8 cellular contexts compared by ENCODE assay signal in genomic region chr6:70547313-70547712, GRCh38. TPM values are rescaled to one million over a fixed set of nuclear protein-coding genes. Genes with fewer than 3 reads are reported as not detected.
DNase-seq lines count a peak whose midpoint lies in the region; ATAC-seq and TF ChIP-seq lines count a peak whose summit lies in the region.

No MANE protein-coding gene starts in this region.

- H3K4me1 Mint-ChIP-seq in activated T-cell treated with anti-CD3 and anti-CD28 coated beads, Interleukin-2, amount 50 U/mL, for 24 hours (ENCODE audit: low read depth), result no peaks in the 10 kb centered on the region

- no peaks in the 10 kb centered on the region for H3K9me3 ChIP-seq in upper lobe of left lung

- DNase-seq in ACHN (peak; percentile 24), H4 (ENCODE audit: low spot score) (peak; percentile 11), SW480 (ENCODE audit: low spot score) (peak; percentile 2), left cardiac atrium (no peak), upper lobe of left lung (no peak), NCI-H1092 (lab: John Stamatoyannopoulos, UW) (no peak)
- DNase-seq in activated T-cell treated with anti-CD3 and anti-CD28 coated beads, Interleukin-2, amount 50 U/mL, for 24 hours, result no peak

- H3K27ac Mint-ChIP-seq in activated T-cell treated with anti-CD3 and anti-CD28 coated beads, Interleukin-2, amount 50 U/mL, for 24 hours, result no peak overlapping the region

- TF ChIP-seq POLR2A in upper lobe of left lung (IDR thresholded peaks at IDR 0.05), result no peak

- peak; percentile 67 to 82 for ATAC-seq in left cardiac atrium
- ATAC-seq in upper lobe of left lung (ENCODE audit: low FRiP score in 2 of 2), result no peak
- ATAC-seq in GM21619 (IDR thresholded peaks at IDR 0.05; ENCODE audit: unreplicated experiment), result no peak

- no peaks in the 10 kb centered on the region for H3K9me3 Mint-ChIP-seq in activated T-cell treated with anti-CD3 and anti-CD28 coated beads, Interleukin-2, amount 50 U/mL, for 24 hours

- H3K36me3 ChIP-seq in upper lobe of left lung, result peaks cover 0 to 3% (median 0%) of the 10 kb centered on the region in 4 donors

- no peaks in the 10 kb centered on the region for H3K4me1 ChIP-seq in upper lobe of left lung

- H3K4me3 ChIP-seq in upper lobe of left lung, result no peak overlapping the region

- in situ Hi-C loops in ACHN (cut with HindIII; ENCODE audit: low pct_ligation_motif_present, low pct_unique_long_range_greater_than_20kb, low sequenced_read_pairs), result no loop called here

- no peak for TF ChIP-seq EP300 in upper lobe of left lung (IDR thresholded peaks at IDR 0.05)

- H3K27me3 Mint-ChIP-seq in activated T-cell treated with anti-CD3 and anti-CD28 coated beads, Interleukin-2, amount 50 U/mL, for 24 hours, result no peaks in the 10 kb centered on the region

- TF ChIP-seq CTCF in upper lobe of left lung (IDR thresholded peaks at IDR 0.05), result peak in 2 of 6 experiments; percentile 10 to 22

- no peaks in the 10 kb centered on the region for H3K36me3 Mint-ChIP-seq in activated T-cell treated with anti-CD3 and anti-CD28 coated beads, Interleukin-2, amount 50 U/mL, for 24 hours (ENCODE audit: low read depth)

- H3K4me3 Mint-ChIP-seq in activated T-cell treated with anti-CD3 and anti-CD28 coated beads, Interleukin-2, amount 50 U/mL, for 24 hours, result no peak overlapping the region

- H3K27ac ChIP-seq in upper lobe of left lung, result no peak overlapping the region

- intact Hi-C loops in left cardiac atrium (cut with DNase I), result loop anchor here in 1 of 2 donors (2.0 to 5.0 kb wide), 3 partner anchors 139 to 410 kb away; partner anchors contain the start of gene B3GAT2

- H3K27me3 ChIP-seq in upper lobe of left lung, result no peaks in the 10 kb centered on the region

RNA-seq across cellular contexts. Expression of gene SDHAF4, which starts 19.4 kb away (rescaled TPM):
- total RNA-seq in H4 (2014; rRNA removed; shearing (Covaris generic)), result 7.5 and 15.7 TPM in 2 replicates
- 10 to 100 TPM; 15.5 to 16.4 TPM for total RNA-seq in left cardiac atrium
- 10 to 100 TPM in 3 of 6 donors, 1 to 10 TPM in 3; 5.2 to 14.2 (median 8.8) TPM for total RNA-seq in upper lobe of left lung

Comparison
In these comparisons a context has a peak if more than half of its experiments do, and no peak if none do; other contexts are left out.
1. DNase-seq: peak in ACHN (single experiment), H4 (single experiment) and SW480 (single experiment); none in left cardiac atrium (single experiment), upper lobe of left lung (0 of 2), NCI-H1092 (single experiment) and activated T-cell treated with anti-CD3 and anti-CD28 coated beads, Interleukin-2, amount 50 U/mL, for 24 hours (single experiment).
2. ATAC-seq: peak in left cardiac atrium (2 of 2); none in upper lobe of left lung (0 of 2) and GM21619 (single experiment).